ENCODE assay signal across 9 cellular contexts in genomic region chr15:52427804-52428203, GRCh38.
DNase-seq lines count a peak whose midpoint lies in the region; TF ChIP-seq lines count a peak whose summit lies in the region.
"Had no signal": no experiment of that assay in that cellular context is flagged by ENCODE, and none has a peak within 500 bp of the region (broad histone marks: within the 10 kb centered on the region; RNA-seq: fewer than 3 reads in every experiment).

No MANE protein-coding gene starts in this region.

- no peak overlapping the region for H3K27ac ChIP-seq in fibroblast of lung (ENCODE audit: insufficient read depth, low read length)

- no peak for TF ChIP-seq CTCF in fibroblast of lung (conservative IDR thresholded peaks at IDR 0.05 in 1 of 2, IDR thresholded peaks at IDR 0.05 in 1 of 2; ENCODE audit: low read depth in 1 of 2, low read length in 2 of 2)

- H3K79me2 ChIP-seq in fibroblast of lung (ENCODE audit: control insufficient read depth, insufficient read depth, low read length) = no peaks in the 10 kb centered on the region

- H4K20me1 ChIP-seq in fibroblast of lung (ENCODE audit: control insufficient read depth, extremely low read depth, insufficient read depth, low read length) = no peaks in the 10 kb centered on the region

- H3K27me3 ChIP-seq in fibroblast of lung (ENCODE audit: control insufficient read depth, insufficient read depth, low read length) = no peaks in the 10 kb centered on the region
- no peaks in the 10 kb centered on the region for H3K27me3 ChIP-seq in H7 (ENCODE audit: control insufficient read depth, insufficient read depth, low read length)

- H3K36me3 ChIP-seq in fibroblast of lung (ENCODE audit: control insufficient read depth, insufficient read depth, low read length) (no peaks in the 10 kb centered on the region), H7 (replicated peaks; ENCODE audit: control insufficient read depth, insufficient read depth, low read length) (no peaks in the 10 kb centered on the region)

- no peak overlapping the region for H3K9ac ChIP-seq in fibroblast of lung (ENCODE audit: insufficient read depth, low read length)

- no peaks in the 10 kb centered on the region for H3K4me1 ChIP-seq in fibroblast of lung (ENCODE audit: control insufficient read depth, extremely low read depth, insufficient read depth, low read length)

- H3K4me3 ChIP-seq in fibroblast of lung (replicated peaks in 1 of 4; ENCODE audit: control extremely low read depth in 1 of 4, insufficient read depth in 1 of 4, low read depth in 3 of 4, low read length in 4 of 4) (no peak overlapping the region), H7 (ENCODE audit: insufficient read depth, low read depth, low read length) (no peak overlapping the region)

- no peak overlapping the region for H2AFZ ChIP-seq in fibroblast of lung (ENCODE audit: low read length)

- peak; percentile 22 for DNase-seq in NK-92 treated with Interleukin-12 subunit alpha and Interleukin-12 subunit beta, amount 100 ng/mL, for 24 hours (lab: John Stamatoyannopoulos, UW)
- DNase-seq in NK-92 (lab: John Stamatoyannopoulos, UW; ENCODE audit: unreplicated experiment) (no peak), LHCN-M2 (ENCODE audit: low read depth) (peak; percentile 94), fibroblast of lung (ENCODE audit: low read depth in 2 of 2) (peak; percentile 67 to 95), retina (peak; percentile 36), H7 (no peak), Kasumi-1 (lab: John Stamatoyannopoulos, UW) (no peak), DMS53 treated with DMSO at 0.1 percent for 48 hours (lab: John Stamatoyannopoulos, UW; ENCODE audit: unreplicated experiment) (no peak)
- DNase-seq: T-helper 9 cell had no signal

- H3K4me2 ChIP-seq in fibroblast of lung (ENCODE audit: extremely low read depth, insufficient read depth, low read length) = no peak overlapping the region

- H3K9me3 ChIP-seq in fibroblast of lung (ENCODE audit: control insufficient read depth, insufficient read depth, low read depth, low read length) = no peaks in the 10 kb centered on the region

Comparison
In these comparisons a context has a peak if more than half of its experiments do, and no peak if none do; other contexts are left out.
1. DNase-seq: peak in NK-92 treated with Interleukin-12 subunit alpha and Interleukin-12 subunit beta, amount 100 ng/mL, for 24 hours (single experiment), LHCN-M2 (single experiment), fibroblast of lung (2 of 2) and retina (single experiment); none in NK-92 (single experiment), H7 (single experiment), Kasumi-1 (0 of 2) and DMS53 treated with DMSO at 0.1 percent for 48 hours (single experiment).